9 cellular contexts compared by ENCODE assay signal in genomic region chr18:50429207-50429948, GRCh38. TPM values are rescaled to one million over a fixed set of nuclear protein-coding genes. Genes with fewer than 3 reads are reported as not detected.
DNase-seq lines count a peak whose midpoint lies in the region; ATAC-seq and TF ChIP-seq lines count a peak whose summit lies in the region.
"Had no signal": no experiment of that assay in that cellular context is flagged by ENCODE, and none has a peak within 500 bp of the region (broad histone marks: within the 10 kb centered on the region; RNA-seq: fewer than 3 reads in every experiment).

No MANE protein-coding gene starts in this region.

- no peaks in the 10 kb centered on the region for H3K9me3 ChIP-seq in CD4-positive, alpha-beta T cell (ENCODE audit: control insufficient read depth, low read length)
- peaks cover 6% of the 10 kb centered on the region for H3K9me3 ChIP-seq in HAP-1
- no peaks in the 10 kb centered on the region for H3K9me3 ChIP-seq in OCI-LY7 (ENCODE audit: low read length)
- no peaks in the 10 kb centered on the region for H3K9me3 ChIP-seq in esophagus squamous epithelium

- H3K4me1 Mint-ChIP-seq in CD4-positive, alpha-beta T cell (ENCODE audit: low read depth): no peaks in the 10 kb centered on the region

- no TSS peak for BruUV-seq in OCI-LY7 (replicated peaks; lab: Mats Ljungman, UMichigan)

- peaks cover 33% of the 10 kb centered on the region for H3K27me3 Mint-ChIP-seq in CD4-positive, alpha-beta T cell

- no peak for ATAC-seq in CD4-positive, alpha-beta T cell (ENCODE audit: poor library complexity)
- ATAC-seq in HG02938 (IDR thresholded peaks at IDR 0.05; ENCODE audit: unreplicated experiment) (no peak), HG03280 (IDR thresholded peaks at IDR 0.05; ENCODE audit: unreplicated experiment) (no peak)

- POLR2A ChIA-PET in CD4-positive, alpha-beta T cell (lab: Charles Lee): no interaction called here
- POLR2A ChIA-PET in OCI-LY7 (lab: Charles Lee): no interaction called here

- 7 to 27% methylated on average over 4 to 5 of the region's 5 CpGs for WGBS in esophagus squamous epithelium, 2 donors

- H3K36me3 Mint-ChIP-seq in CD4-positive, alpha-beta T cell (ENCODE audit: low read depth): no peaks in the 10 kb centered on the region

- no peak overlapping the region for H3K4me2 ChIP-seq in OCI-LY7 (ENCODE audit: low read length)

- TF ChIP-seq CTCF in CD4-positive, alpha-beta T cell (IDR thresholded peaks at IDR 0.05): peak; percentile 68
- TF ChIP-seq CTCF in OCI-LY7 (conservative IDR thresholded peaks at IDR 0.05; ENCODE audit: low read length) (peak; percentile 71), esophagus squamous epithelium (IDR thresholded peaks at IDR 0.05) (peak in 5 of 6 experiments; percentile 17 to 48 (median 40))

- no peak overlapping the region for H3K27ac Mint-ChIP-seq in CD4-positive, alpha-beta T cell

- no peak overlapping the region for H3K4me3 ChIP-seq in HAP-1
- H3K4me3 ChIP-seq in OCI-LY7 (ENCODE audit: low read depth, low read length, poor library complexity, severe bottlenecking): no peak overlapping the region
- H3K4me3 ChIP-seq in esophagus squamous epithelium: no peak overlapping the region

- no peaks in the 10 kb centered on the region for H3K79me2 ChIP-seq in OCI-LY7 (ENCODE audit: insufficient read depth, low read depth, low read length)

- H2AFZ ChIP-seq in OCI-LY7 (ENCODE audit: low read length): no peak overlapping the region

- no peaks in the 10 kb centered on the region for H3K27me3 ChIP-seq in CD4-positive, alpha-beta T cell (ENCODE audit: control insufficient read depth, insufficient read depth, low read length)
- H3K27me3 ChIP-seq in HAP-1 (ENCODE audit: low read depth) (no peaks in the 10 kb centered on the region), esophagus squamous epithelium (peaks cover 0 to 4% (median 0%) of the 10 kb centered on the region in 4 donors)

- in situ Hi-C loops in HAP-1 (cut with MboI; ENCODE audit: low sequenced_read_pairs): no loop called here

- intact Hi-C loops in CD4-positive, alpha-beta T cell (cut with DNase I, micrococcal nuclease): no loop called here
- intact Hi-C loops in OCI-LY7 (cut with micrococcal nuclease; ENCODE audit: unreplicated experiment) (loop anchor here (10.0 kb wide), 1 partner anchor 215 kb away; no protein-coding TSS in a partner anchor), esophagus squamous epithelium (cut with DNase I) (no loop called here)

- TF ChIP-seq POLR2A in esophagus squamous epithelium (IDR thresholded peaks at IDR 0.05): no peak

- H3K4me1 ChIP-seq in HAP-1 (no peaks in the 10 kb centered on the region), OCI-LY7 (ENCODE audit: insufficient read depth, low read length, poor library complexity, severe bottlenecking) (no peaks in the 10 kb centered on the region), esophagus squamous epithelium (no peaks in the 10 kb centered on the region)

- H3K36me3 ChIP-seq in HAP-1 (replicated peaks) (no peaks in the 10 kb centered on the region), OCI-LY7 (ENCODE audit: insufficient read depth, low read length) (no peaks in the 10 kb centered on the region), esophagus squamous epithelium (no peaks in the 10 kb centered on the region)

- no peak overlapping the region for H3K4me3 Mint-ChIP-seq in CD4-positive, alpha-beta T cell

- H3K9me2 ChIP-seq in OCI-LY7 (ENCODE audit: insufficient read depth, low read length): no peaks in the 10 kb centered on the region

- H3K27ac ChIP-seq in CD4-positive, alpha-beta T cell (ENCODE audit: low read depth, low read length): no peak overlapping the region
- no peak overlapping the region for H3K27ac ChIP-seq in OCI-LY7 (ENCODE audit: low read depth, low read length, poor library complexity, severe bottlenecking)
- H3K27ac ChIP-seq in esophagus squamous epithelium: no peak overlapping the region
- H3K27ac ChIP-seq: epithelial cell of prostate had no signal

- no peaks in the 10 kb centered on the region for H4K20me1 ChIP-seq in OCI-LY7 (ENCODE audit: insufficient read depth, low read length)

- no peak for DNase-seq in CD4-positive, alpha-beta T cell
- DNase-seq in HAP-1 (ENCODE audit: low spot score in 2 of 2) (peak; percentile 51 to 54), OCI-LY7 (ENCODE audit: low spot score) (peak; percentile 32), esophagus squamous epithelium (lab: John Stamatoyannopoulos, UW) (no peak), renal cortical epithelial cell (ENCODE audit: low read depth) (peak; percentile 33), occipital lobe (lab: John Stamatoyannopoulos, UW) (no peak)

- CTCF ChIA-PET in CD4-positive, alpha-beta T cell (lab: Charles Lee): interaction anchor here (0.6 to 1.4 kb wide), 3 partner anchors 26 to 926 kb away, joined by 3 read pairs; no protein-coding TSS in a partner anchor
- CTCF ChIA-PET in OCI-LY7 (lab: Charles Lee; ENCODE audit: unreplicated experiment): no interaction called here

- peaks cover 4% of the 10 kb centered on the region for H3K9me3 Mint-ChIP-seq in CD4-positive, alpha-beta T cell

RNA-seq across cellular contexts. Expression of gene SKA1, which starts 54.5 kb away (rescaled TPM):
- total RNA-seq in CD4-positive, alpha-beta T cell: under 1 TPM; 0.08 to 0.20 TPM
- total RNA-seq in OCI-LY7 (2014; rRNA removed; shearing (Covaris generic)): 22.2 and 28.8 TPM in 2 replicates
- total RNA-seq in OCI-LY7 (2022) (29.2 and 31.1 TPM in 2 replicates), esophagus squamous epithelium (10 to 100 TPM in 1 of 4 donors, 1 to 10 TPM in 3; 1.5 to 11.2 (median 3.8) TPM), renal cortical epithelial cell (0.20 and 7.8 TPM in 2 replicates), occipital lobe (2.3 TPM)

Comparison
In these comparisons a context has a peak if more than half of its experiments do, and no peak if none do; other contexts are left out.
1. DNase-seq: peak in HAP-1 (2 of 2), OCI-LY7 (single experiment) and renal cortical epithelial cell (single experiment); none in CD4-positive, alpha-beta T cell (0 of 10), esophagus squamous epithelium (single experiment) and occipital lobe (single experiment).
2. Peak in every context shown above with its lines, with median percentiles within 50 percentile points of each other: CTCF ChIP-seq.